10 cellular contexts compared by ENCODE assay signal in the genomic region with DNA sequence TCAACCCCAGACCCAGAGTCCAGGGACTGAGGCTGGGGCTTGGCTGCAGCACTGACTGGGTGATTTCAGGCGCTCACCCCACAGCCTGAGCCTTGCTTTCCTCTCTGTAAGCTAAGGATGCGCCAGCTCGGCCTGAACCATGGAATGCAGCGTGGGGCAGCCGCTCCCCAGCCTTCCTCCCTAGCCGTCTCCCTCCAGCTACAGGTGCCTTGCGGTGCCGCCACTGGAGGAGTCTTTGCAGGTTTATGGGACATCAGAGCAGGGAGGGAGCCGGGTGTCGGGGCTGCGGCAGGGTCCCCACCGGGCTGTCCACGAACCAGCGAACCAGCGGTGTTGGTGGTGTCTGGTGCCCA. TPM values are rescaled to one million over a fixed set of nuclear protein-coding genes. Genes with fewer than 3 reads are reported as not detected.
A peak's percentile ranks its signal among the peaks of the same experiment; 100 is the strongest.
DNase-seq lines count a peak whose midpoint lies in the region; ATAC-seq and TF ChIP-seq lines count a peak whose summit lies in the region.
"Had no signal": no experiment of that assay in that cellular context is flagged by ENCODE, and none has a peak within 500 bp of the region (broad histone marks: within the 10 kb centered on the region; RNA-seq: fewer than 3 reads in every experiment).

No MANE protein-coding gene starts in this region.

- no peak for DNase-seq in activated T-cell treated with anti-CD3 and anti-CD28 coated beads, Interleukin-2, amount 50 U/mL, for 4 hours
- no peak for DNase-seq in activated T-cell treated with anti-CD3 and anti-CD28 coated beads, Interleukin-2, amount 50 U/mL, for 1 hour
- DNase-seq in effector memory CD4-positive, alpha-beta T cell, result no peak
- no peak for DNase-seq in type B pancreatic cell (ENCODE audit: extremely low spot score, unreplicated experiment)
- no peak for DNase-seq in MV-4-11 (lab: John Stamatoyannopoulos, UW)
- DNase-seq in SW 1271 (lab: John Stamatoyannopoulos, UW), result no peak
- no peak for DNase-seq in DMS153 treated with DMSO at 0.1 percent for 48 hours (lab: John Stamatoyannopoulos, UW; ENCODE audit: unreplicated experiment)
- DNase-seq: anterior cingulate cortex, Caco-2 had no signal

- peaks cover 6% of the 10 kb centered on the region for H3K4me1 ChIP-seq in effector memory CD4-positive, alpha-beta T cell (ENCODE audit: control insufficient read depth, insufficient read depth, low read length, poor library complexity, severe bottlenecking)
- H3K4me1 ChIP-seq in mucosa of rectum (ENCODE audit: control insufficient read depth in 2 of 2, insufficient read depth in 2 of 2, low read length in 2 of 2), result peaks cover 5 to 8% of the 10 kb centered on the region in 2 donors
- H3K4me1 ChIP-seq: Caco-2 had no signal

- H3K9me3 Mint-ChIP-seq in activated T-cell treated with anti-CD3 and anti-CD28 coated beads, Interleukin-2, amount 50 U/mL, for 4 hours, result no peaks in the 10 kb centered on the region
- H3K9me3 Mint-ChIP-seq in type B pancreatic cell, result no peaks in the 10 kb centered on the region

- H3K4me3 ChIP-seq in effector memory CD4-positive, alpha-beta T cell (ENCODE audit: insufficient read depth, low read depth, low read length, poor library complexity, severe bottlenecking), result peak overlapping the region; percentile 73
- H3K4me3 ChIP-seq in mucosa of rectum (ENCODE audit: low read length in 2 of 2), result peak overlapping the region in 1 of 2 donors; percentile 35

- H3K9me3 ChIP-seq in effector memory CD4-positive, alpha-beta T cell (ENCODE audit: control insufficient read depth, low read length), result no peaks in the 10 kb centered on the region
- H3K9me3 ChIP-seq in mucosa of rectum (ENCODE audit: control insufficient read depth in 2 of 2, low read length in 2 of 2), result no peaks in the 10 kb centered on the region
- H3K9me3 ChIP-seq: Caco-2 had no signal

- peaks cover 10% of the 10 kb centered on the region for H3K36me3 Mint-ChIP-seq in activated T-cell treated with anti-CD3 and anti-CD28 coated beads, Interleukin-2, amount 50 U/mL, for 4 hours (ENCODE audit: insufficient read depth)
- H3K36me3 Mint-ChIP-seq in type B pancreatic cell, result peaks cover 9% of the 10 kb centered on the region

- TF ChIP-seq CTCF in type B pancreatic cell (conservative IDR thresholded peaks at IDR 0.05), result no peak

- H3K36me3 ChIP-seq in effector memory CD4-positive, alpha-beta T cell (ENCODE audit: control insufficient read depth, insufficient read depth, low read length), result no peaks in the 10 kb centered on the region
- H3K36me3 ChIP-seq in mucosa of rectum (ENCODE audit: control insufficient read depth in 2 of 2, insufficient read depth in 2 of 2, low read length in 2 of 2), result peaks cover 0 to 2% of the 10 kb centered on the region in 2 donors

- H3K9ac ChIP-seq in mucosa of rectum (ENCODE audit: low read depth in 1 of 2, low read length in 2 of 2), result peak overlapping the region; percentile 20 to 29

- H3K27me3 Mint-ChIP-seq in activated T-cell treated with anti-CD3 and anti-CD28 coated beads, Interleukin-2, amount 50 U/mL, for 4 hours (ENCODE audit: low read depth), result no peaks in the 10 kb centered on the region
- H3K27me3 Mint-ChIP-seq in type B pancreatic cell, result peaks cover 50% of the 10 kb centered on the region

- H3K4me1 Mint-ChIP-seq in activated T-cell treated with anti-CD3 and anti-CD28 coated beads, Interleukin-2, amount 50 U/mL, for 4 hours (ENCODE audit: low read depth), result peaks cover 39% of the 10 kb centered on the region
- H3K4me1 Mint-ChIP-seq in type B pancreatic cell (ENCODE audit: unreplicated experiment), result peaks cover 5% of the 10 kb centered on the region

- no peak overlapping the region for H3K27ac ChIP-seq in effector memory CD4-positive, alpha-beta T cell (ENCODE audit: insufficient read depth, low read length, poor library complexity, severe bottlenecking)
- H3K27ac ChIP-seq in mucosa of rectum (ENCODE audit: low read depth in 2 of 2, low read length in 2 of 2), result no peak overlapping the region

- peak overlapping the region; percentile 76 for H3K4me3 Mint-ChIP-seq in activated T-cell treated with anti-CD3 and anti-CD28 coated beads, Interleukin-2, amount 50 U/mL, for 4 hours
- H3K4me3 Mint-ChIP-seq in type B pancreatic cell, result peak overlapping the region; percentile 68

- no peaks in the 10 kb centered on the region for H3K27me3 ChIP-seq in effector memory CD4-positive, alpha-beta T cell (replicated peaks; ENCODE audit: control insufficient read depth, insufficient read depth, low read length, poor library complexity, severe bottlenecking)
- peaks cover 0 to 2% of the 10 kb centered on the region in 2 donors for H3K27me3 ChIP-seq in mucosa of rectum (ENCODE audit: control insufficient read depth in 2 of 2, insufficient read depth in 2 of 2, low read length in 2 of 2)

- no peak overlapping the region for H3K27ac Mint-ChIP-seq in type B pancreatic cell

- ATAC-seq in activated T-cell treated with anti-CD3 and anti-CD28 coated beads, Interleukin-2, amount 50 U/mL, for 4 hours, result peak; percentile 24 to 32

RNA-seq across cellular contexts. Expression of a gene that starts 19.4 kb away (rescaled TPM):
- total RNA-seq in activated T-cell treated with anti-CD3 and anti-CD28 coated beads, Interleukin-2, amount 50 U/mL, for 4 hours, result 100 to 1,000 TPM; 160 to 180 (median 173) TPM
- total RNA-seq in type B pancreatic cell (ENCODE audit: low replicate concordance), result 99.8 TPM in 2 replicates
